Comparison of ENCODE assay signal across 8 cellular contexts in genomic region chr7:139776486-139777303, GRCh38. TPM values are rescaled to one million over a fixed set of nuclear protein-coding genes. Genes with fewer than 3 reads are reported as not detected.
A peak's percentile ranks its signal among the peaks of the same experiment; 100 is the strongest.
DNase-seq lines count a peak whose midpoint lies in the region; ATAC-seq and TF ChIP-seq lines count a peak whose summit lies in the region.

No MANE protein-coding gene starts in this region.

- H3K27me3 ChIP-seq in DOHH2 (ENCODE audit: control insufficient read depth, low read length), result peaks cover 87% of the 10 kb centered on the region

- H3K4me2 ChIP-seq in DOHH2 (ENCODE audit: low read length), result peak overlapping the region; percentile 49

- H4K20me1 ChIP-seq in DOHH2 (ENCODE audit: control insufficient read depth, insufficient read depth, low read depth, low read length), result no peaks in the 10 kb centered on the region

- TF ChIP-seq CTCF in DOHH2 (IDR thresholded peaks at IDR 0.05; ENCODE audit: low read depth, low read length, poor library complexity, severe bottlenecking) (no peak), chondrocyte (IDR thresholded peaks at IDR 0.05) (no peak)

- H3K9me2 ChIP-seq in DOHH2 (replicated peaks; ENCODE audit: control insufficient read depth, low read length), result no peaks in the 10 kb centered on the region

- ATAC-seq in left colon (peak; percentile 37), GM18520 (IDR thresholded peaks at IDR 0.05; ENCODE audit: unreplicated experiment) (no peak), HG03565 (IDR thresholded peaks at IDR 0.05; ENCODE audit: unreplicated experiment) (no peak)

- peaks cover 8% of the 10 kb centered on the region for H3K36me3 Mint-ChIP-seq in T-helper 1 cell treated with Interleukin-12 subunit alpha and Interleukin-12 subunit beta and Interleukin-4 antibody, amounts not matched to agents 30 μg/mL and 1 μg/mL, for 36 hours (ENCODE audit: low read depth)
- peaks cover 2% of the 10 kb centered on the region for H3K36me3 Mint-ChIP-seq in chondrocyte (ENCODE audit: low read depth)

- H3K4me1 Mint-ChIP-seq in T-helper 1 cell treated with Interleukin-12 subunit alpha and Interleukin-12 subunit beta and Interleukin-4 antibody, amounts not matched to agents 30 μg/mL and 1 μg/mL, for 36 hours (ENCODE audit: low read depth), result peaks cover 44% of the 10 kb centered on the region
- peaks cover 51% of the 10 kb centered on the region for H3K4me1 Mint-ChIP-seq in chondrocyte (ENCODE audit: low read depth)

- H3K4me1 ChIP-seq in DOHH2 (ENCODE audit: control insufficient read depth, low read length), result peaks cover 13% of the 10 kb centered on the region

- H3K4me3 ChIP-seq in DOHH2 (ENCODE audit: low read length), result peak overlapping the region; percentile 39

- H3K9me3 ChIP-seq in DOHH2 (ENCODE audit: control insufficient read depth, insufficient read depth, low read length), result no peaks in the 10 kb centered on the region

- peak overlapping the region; percentile 97 for H3K27ac Mint-ChIP-seq in T-helper 1 cell treated with Interleukin-12 subunit alpha and Interleukin-12 subunit beta and Interleukin-4 antibody, amounts not matched to agents 30 μg/mL and 1 μg/mL, for 36 hours
- peak overlapping the region; percentile 99 for H3K27ac Mint-ChIP-seq in chondrocyte (ENCODE audit: unreplicated experiment)

- no peaks in the 10 kb centered on the region for H3F3A ChIP-seq in DOHH2 (ENCODE audit: control insufficient read depth, insufficient read depth)

- H3K36me3 ChIP-seq in DOHH2 (ENCODE audit: control insufficient read depth, low read length), result no peaks in the 10 kb centered on the region

- H3K9me3 Mint-ChIP-seq in T-helper 1 cell treated with Interleukin-12 subunit alpha and Interleukin-12 subunit beta and Interleukin-4 antibody, amounts not matched to agents 30 μg/mL and 1 μg/mL, for 36 hours, result no peaks in the 10 kb centered on the region
- H3K9me3 Mint-ChIP-seq in chondrocyte (ENCODE audit: low read depth), result no peaks in the 10 kb centered on the region

- intact Hi-C loops in left colon (cut with DNase I, micrococcal nuclease), result loop anchor here in 1 of 2 donors (10.0 kb wide), 2 partner anchors 132 to 228 kb away; no protein-coding TSS in a partner anchor

- peaks cover 24% of the 10 kb centered on the region for H3K27me3 Mint-ChIP-seq in T-helper 1 cell treated with Interleukin-12 subunit alpha and Interleukin-12 subunit beta and Interleukin-4 antibody, amounts not matched to agents 30 μg/mL and 1 μg/mL, for 36 hours (ENCODE audit: low read depth)
- no peaks in the 10 kb centered on the region for H3K27me3 Mint-ChIP-seq in chondrocyte (ENCODE audit: low read depth)

- H3K4me3 Mint-ChIP-seq in T-helper 1 cell treated with Interleukin-12 subunit alpha and Interleukin-12 subunit beta and Interleukin-4 antibody, amounts not matched to agents 30 μg/mL and 1 μg/mL, for 36 hours, result peak overlapping the region; percentile 99
- H3K4me3 Mint-ChIP-seq in chondrocyte (ENCODE audit: unreplicated experiment), result peak overlapping the region; percentile 92

- DNase-seq in HuH-7.5 (ENCODE audit: low spot score) (peak; percentile 65), chondrocyte (ENCODE audit: low spot score) (no peak), left colon (peak in 1 of 2 donors; percentile 47)
- peak; percentile 11 to 17 for DNase-seq in stimulated activated CD4-positive, alpha-beta T cell treated with anti-CD3 and anti-CD28 coated beads, Interleukin-4, amount 100 ng/mL, for 4 hours

- no peaks in the 10 kb centered on the region for H3K79me2 ChIP-seq in DOHH2 (ENCODE audit: control insufficient read depth, low read length)

- H3K27ac ChIP-seq in DOHH2 (ENCODE audit: low read depth, low read length), result no peak overlapping the region

RNA-seq across cellular contexts. Expression of gene HIPK2, which starts 1.1 kb away (rescaled TPM):
- total RNA-seq in chondrocyte (71.2 to 75.6 TPM (median 72.3 TPM) in 3 replicates), left colon (10 to 100 TPM; 36.4 to 37.8 TPM)

RNA-seq across cellular contexts. Expression of gene TBXAS1, which starts 52.4 kb away (rescaled TPM):
- total RNA-seq in chondrocyte, result 2.4 to 4.7 TPM (median 2.5 TPM) in 3 replicates
- 10 to 100 TPM in 1 of 2 donors, 1 to 10 TPM in 1; 8.4 to 10.3 TPM for total RNA-seq in left colon
